In the genomic region with DNA sequence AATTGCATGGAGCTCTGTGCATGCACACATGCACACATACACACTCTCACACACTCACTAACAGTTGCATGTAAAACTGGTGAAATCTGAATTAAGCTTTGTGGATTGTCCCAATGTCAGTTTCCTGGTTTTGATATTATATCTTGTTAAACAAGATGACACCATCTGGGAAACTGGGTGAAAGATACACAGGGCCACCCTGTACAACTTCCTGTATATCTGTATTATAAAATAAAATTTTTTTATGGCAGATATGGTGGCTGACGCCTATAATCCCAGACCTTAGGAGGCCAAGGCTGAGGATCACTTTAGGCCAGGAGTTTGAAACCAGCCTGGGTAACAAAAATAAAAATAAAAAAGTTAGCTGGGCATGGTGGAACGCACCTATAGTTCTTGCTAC, we compare ENCODE assay signal across 6 cellular contexts.
"Had no signal": no experiment of that assay in that cellular context is flagged by ENCODE, and none has a peak within 500 bp of the region (broad histone marks: within the 10 kb centered on the region; RNA-seq: fewer than 3 reads in every experiment).

No MANE protein-coding gene starts in this region.

- FAIRE-seq: H1, H54 had no signal

- H3K4me3 ChIP-seq: GM23338 had no signal

- DNase-seq: H9, HCEC 1CT, IMR-90 had no signal

- ATAC-seq: GM23338 had no signal
